In the genomic region with DNA sequence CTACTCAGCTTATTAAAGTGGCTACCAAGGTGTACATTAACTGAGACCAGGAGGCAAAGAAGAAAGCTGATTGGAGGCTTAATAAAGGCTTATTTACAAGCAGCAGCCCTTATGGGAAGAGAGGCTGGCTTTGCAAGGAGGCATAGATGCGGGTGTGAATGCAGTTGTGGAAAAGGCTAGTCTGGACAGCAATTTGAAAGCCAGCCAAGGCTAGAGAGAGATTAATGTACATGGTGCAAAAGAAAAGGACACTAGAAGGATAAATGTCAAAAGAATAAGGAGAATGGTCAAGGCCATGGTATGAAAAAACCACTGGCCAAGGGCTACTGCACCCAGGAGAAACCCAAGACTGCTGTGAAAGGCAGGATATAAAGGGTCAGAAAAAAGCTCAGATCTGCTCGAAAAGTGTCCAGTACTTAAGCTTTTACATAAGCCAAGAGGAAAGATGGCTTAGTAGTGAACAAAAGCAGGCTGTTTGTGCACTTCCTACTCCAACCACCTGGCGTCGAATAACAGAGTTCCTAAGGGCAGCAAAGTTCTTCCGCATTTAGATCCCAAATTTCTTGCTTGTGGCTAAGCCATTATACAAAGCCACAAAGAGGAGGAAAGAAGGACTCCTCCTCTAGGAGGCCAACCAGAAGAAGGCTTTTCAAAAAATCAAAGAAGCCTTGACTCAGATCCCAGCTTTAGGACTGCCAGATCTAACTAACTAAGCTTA, we compare ENCODE assay signal across 8 cellular contexts. TPM values are rescaled to one million over a fixed set of nuclear protein-coding genes. Genes with fewer than 3 reads are reported as not detected.
A peak's percentile ranks its signal among the peaks of the same experiment; 100 is the strongest.
DNase-seq lines count a peak whose midpoint lies in the region; ATAC-seq and TF ChIP-seq lines count a peak whose summit lies in the region.

No MANE protein-coding gene starts in this region.

- H3K4me1 Mint-ChIP-seq in progenitor cell of endocrine pancreas (ENCODE audit: low read depth), result peaks cover 27% of the 10 kb centered on the region

- H3K9me3 Mint-ChIP-seq in progenitor cell of endocrine pancreas (ENCODE audit: low read depth), result peaks cover 14% of the 10 kb centered on the region

- ATAC-seq in GM21423 (IDR thresholded peaks at IDR 0.05; ENCODE audit: unreplicated experiment), result no peak

- H3K4me3 ChIP-seq in epithelial cell of proximal tubule (ENCODE audit: low read depth, low read length), result peak overlapping the region; percentile 77

- CTCF ChIA-PET in GM10248 (lab: Yijun Ruan, JAX), result interaction anchor here (0.8 to 2.9 kb wide), 10 partner anchors 20 to 615 kb away, joined by 3 to 9 read pairs (median 4); no protein-coding TSS in a partner anchor

- TF ChIP-seq CTCF in epithelial cell of proximal tubule (conservative IDR thresholded peaks at IDR 0.05; ENCODE audit: low read depth, low read length) (peak; percentile 36), progenitor cell of endocrine pancreas (IDR thresholded peaks at IDR 0.05; ENCODE audit: unreplicated experiment) (peak; percentile 47), GM10248 (IDR thresholded peaks at IDR 0.05; ENCODE audit: control extremely low read depth, extremely low read depth, low read depth, missing control alignments) (no peak)

- peak; percentile 42 for DNase-seq in DMS153 (lab: John Stamatoyannopoulos, UW)
- peak; percentile 71 for DNase-seq in NCI-H2029 treated with DMSO at 0.1 percent for 48 hours (lab: John Stamatoyannopoulos, UW)
- DNase-seq in epithelial cell of proximal tubule (ENCODE audit: low read depth), result no peak
- DNase-seq in progenitor cell of endocrine pancreas (ENCODE audit: low spot score, unreplicated experiment), result no peak
- DNase-seq in NCI-H446 (lab: John Stamatoyannopoulos, UW), result no peak
- DNase-seq in GM10248 (ENCODE audit: extremely low spot score), result no peak
- DNase-seq in iPS-NIHi11 (ENCODE audit: low spot score), result no peak

- POLR2A ChIA-PET in GM10248 (lab: Yijun Ruan, JAX), result interaction anchor here (0.7 kb wide), 1 partner anchor 156 kb away, joined by 3 read pairs; no protein-coding TSS in a partner anchor

- no peaks in the 10 kb centered on the region for H3K27me3 Mint-ChIP-seq in progenitor cell of endocrine pancreas

- no peak overlapping the region for H3K27ac Mint-ChIP-seq in progenitor cell of endocrine pancreas

- H3K4me3 Mint-ChIP-seq in progenitor cell of endocrine pancreas (ENCODE audit: low read depth), result no peak overlapping the region

- H3K36me3 Mint-ChIP-seq in progenitor cell of endocrine pancreas (ENCODE audit: insufficient read depth), result peaks cover 36% of the 10 kb centered on the region

RNA-seq across cellular contexts. Expression of a gene that starts 24.0 kb away (rescaled TPM):
- total RNA-seq in epithelial cell of proximal tubule (not detected in 2 replicates), progenitor cell of endocrine pancreas (not detected in 2 replicates)

RNA-seq across cellular contexts. Expression of a gene that starts 43.7 kb away (rescaled TPM):
- total RNA-seq in epithelial cell of proximal tubule (not detected in 2 replicates), progenitor cell of endocrine pancreas (not detected in 2 replicates)

RNA-seq across cellular contexts. Expression of a gene that starts 54.5 kb away (rescaled TPM):
- not detected in 2 replicates for total RNA-seq in epithelial cell of proximal tubule
- total RNA-seq in progenitor cell of endocrine pancreas, result not detected in 2 replicates

RNA-seq across cellular contexts. Expression of a gene that starts 58.2 kb away (rescaled TPM):
- total RNA-seq in epithelial cell of proximal tubule (not detected in 2 replicates), progenitor cell of endocrine pancreas (0.20 and 0.48 TPM in 2 replicates)

Comparison
In these comparisons a context has a peak if more than half of its experiments do, and no peak if none do; other contexts are left out.
1. DNase-seq: peak in DMS153 (single experiment) and NCI-H2029 treated with DMSO at 0.1 percent for 48 hours (single experiment); none in epithelial cell of proximal tubule (single experiment), progenitor cell of endocrine pancreas (single experiment), NCI-H446 (0 of 2), GM10248 (single experiment) and iPS-NIHi11 (single experiment).